13 cellular contexts compared by ENCODE assay signal in the genomic region with DNA sequence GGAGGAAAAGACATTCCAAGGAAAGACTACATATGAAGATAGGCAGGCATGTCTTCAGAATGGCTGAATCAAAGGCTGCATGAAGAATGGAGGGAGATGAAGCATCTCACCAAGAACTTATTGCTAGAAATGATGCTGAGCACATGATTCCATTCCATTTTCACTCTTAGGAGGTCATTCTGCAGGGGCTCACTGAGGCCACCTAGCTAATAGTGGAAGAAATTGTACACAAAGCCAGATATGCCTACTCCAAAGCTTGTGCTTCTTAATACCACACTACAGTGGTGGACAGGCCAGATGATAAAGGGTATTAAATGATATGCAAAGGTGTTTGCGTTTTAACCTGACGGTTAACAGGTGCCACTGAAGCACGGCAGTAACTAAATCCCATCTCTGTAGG. TPM values are rescaled to one million over a fixed set of nuclear protein-coding genes. Genes with fewer than 3 reads are reported as not detected.
DNase-seq lines count a peak whose midpoint lies in the region; ATAC-seq and TF ChIP-seq lines count a peak whose summit lies in the region.
"Had no signal": no experiment of that assay in that cellular context is flagged by ENCODE, and none has a peak within 500 bp of the region (broad histone marks: within the 10 kb centered on the region; RNA-seq: fewer than 3 reads in every experiment).

No MANE protein-coding gene starts in this region.

- no peaks in the 10 kb centered on the region for H3K27me3 ChIP-seq in lower lobe of right lung (ENCODE audit: low read depth)

- no peak overlapping the region for H3K27ac ChIP-seq in lower lobe of right lung

- DNase-seq in GM10248 (ENCODE audit: extremely low spot score) (no peak), Kasumi-1 (lab: John Stamatoyannopoulos, UW) (peak; percentile 28 to 59), cardiac fibroblast (ENCODE audit: low read depth in 2 of 2) (peak in 1 of 2 donors; percentile 25), lower lobe of right lung (no peak), NCI-H526 (lab: John Stamatoyannopoulos, UW) (no peak), ureter (ENCODE audit: low spot score) (no peak)
- DNase-seq in activated CD4-positive, alpha-beta T cell treated with anti-CD3 and anti-CD28 coated beads, Interleukin-2, amount 10 ng/mL, durations not matched to agents 7 days and 5 days, result no peak
- DNase-seq: activated T-cell treated with anti-CD3 and anti-CD28 coated beads, Interleukin-2, amount 50 U/mL, for 72 hours; effector CD8-positive, alpha-beta T cell; NCI-H1436; retina had no signal

- H3K9me3 ChIP-seq in lower lobe of right lung, result no peaks in the 10 kb centered on the region

- H3K4me3 Mint-ChIP-seq in activated CD4-positive, alpha-beta T cell treated with anti-CD3 and anti-CD28 coated beads, Interleukin-2, amount 10 ng/mL, durations not matched to agents 7 days and 5 days, result no peak overlapping the region
- H3K4me3 Mint-ChIP-seq: activated T-cell treated with anti-CD3 and anti-CD28 coated beads, Interleukin-2, amount 50 U/mL, for 72 hours; T-helper 1 cell treated with Interleukin-12 subunit alpha and Interleukin-12 subunit beta and Interleukin-4 antibody, amounts not matched to agents 30 μg/mL and 1 μg/mL, for 36 hours had no signal

- no peaks in the 10 kb centered on the region for H3K9me3 Mint-ChIP-seq in activated CD4-positive, alpha-beta T cell treated with anti-CD3 and anti-CD28 coated beads, Interleukin-2, amount 10 ng/mL, durations not matched to agents 7 days and 5 days
- H3K9me3 Mint-ChIP-seq: activated T-cell treated with anti-CD3 and anti-CD28 coated beads, Interleukin-2, amount 50 U/mL, for 72 hours; T-helper 1 cell treated with Interleukin-12 subunit alpha and Interleukin-12 subunit beta and Interleukin-4 antibody, amounts not matched to agents 30 μg/mL and 1 μg/mL, for 36 hours had no signal

- TF ChIP-seq CTCF in GM10248 (IDR thresholded peaks at IDR 0.05; ENCODE audit: control extremely low read depth, extremely low read depth, low read depth, missing control alignments) (peak; percentile 38), cardiac fibroblast (IDR thresholded peaks at IDR 0.05; ENCODE audit: low read depth, low read length) (peak; percentile 47), lower lobe of right lung (IDR thresholded peaks at IDR 0.05) (peak; percentile 32)

- no peaks in the 10 kb centered on the region for H3K4me1 Mint-ChIP-seq in activated CD4-positive, alpha-beta T cell treated with anti-CD3 and anti-CD28 coated beads, Interleukin-2, amount 10 ng/mL, durations not matched to agents 7 days and 5 days

- no peaks in the 10 kb centered on the region for H3K27me3 Mint-ChIP-seq in activated CD4-positive, alpha-beta T cell treated with anti-CD3 and anti-CD28 coated beads, Interleukin-2, amount 10 ng/mL, durations not matched to agents 7 days and 5 days

- ATAC-seq in lower lobe of right lung (no peak), HG02840 (IDR thresholded peaks at IDR 0.05; ENCODE audit: low FRiP score, unreplicated experiment) (no peak)
- ATAC-seq: activated T-cell treated with anti-CD3 and anti-CD28 coated beads, Interleukin-2, amount 50 U/mL, for 72 hours had no signal

- intact Hi-C loops in lower lobe of right lung (cut with DNase I), result no loop called here

- peaks cover 73% of the 10 kb centered on the region for H3K36me3 ChIP-seq in lower lobe of right lung

- H3K27ac Mint-ChIP-seq in activated CD4-positive, alpha-beta T cell treated with anti-CD3 and anti-CD28 coated beads, Interleukin-2, amount 10 ng/mL, durations not matched to agents 7 days and 5 days, result no peak overlapping the region

- peaks cover 20% of the 10 kb centered on the region for H3K36me3 Mint-ChIP-seq in activated CD4-positive, alpha-beta T cell treated with anti-CD3 and anti-CD28 coated beads, Interleukin-2, amount 10 ng/mL, durations not matched to agents 7 days and 5 days (ENCODE audit: low read depth)

- POLR2A ChIA-PET in GM10248 (lab: Yijun Ruan, JAX), result no interaction called here
- POLR2A ChIA-PET in activated CD4-positive, alpha-beta T cell treated with anti-CD3 and anti-CD28 coated beads, Interleukin-2, amount 10 ng/mL, durations not matched to agents 7 days and 5 days (lab: Charles Lee), result no interaction called here

- no peak overlapping the region for H3K4me3 ChIP-seq in cardiac fibroblast (replicated peaks in 1 of 2; ENCODE audit: low read depth in 2 of 2, low read length in 2 of 2)
- no peak overlapping the region for H3K4me3 ChIP-seq in lower lobe of right lung

- CTCF ChIA-PET in GM10248 (lab: Yijun Ruan, JAX), result interaction anchor here (0.8 to 2.7 kb wide), 12 partner anchors 9 to 206 kb away, joined by 3 to 16 read pairs (median 6); a partner anchor contains a TSS
- CTCF ChIA-PET in activated CD4-positive, alpha-beta T cell treated with anti-CD3 and anti-CD28 coated beads, Interleukin-2, amount 10 ng/mL, durations not matched to agents 7 days and 5 days (lab: Charles Lee), result interaction anchor here (1.0 to 1.4 kb wide), 3 partner anchors 11 to 46 kb away, joined by 3 read pairs; no protein-coding TSS in a partner anchor

- peaks cover 9% of the 10 kb centered on the region for H3K4me1 ChIP-seq in lower lobe of right lung

RNA-seq across cellular contexts. Expression of a gene that starts 14.7 kb away (rescaled TPM):
- total RNA-seq in lower lobe of right lung (38.5 TPM), ureter (38.1 TPM)
- 10 to 100 TPM; 33.7 to 35.9 TPM for total RNA-seq in activated CD4-positive, alpha-beta T cell treated with anti-CD3 and anti-CD28 coated beads, Interleukin-2, amount 10 ng/mL, durations not matched to agents 7 days and 5 days

RNA-seq across cellular contexts. Expression of a gene that starts 14.9 kb away (rescaled TPM):
- total RNA-seq in lower lobe of right lung (7.7 TPM), ureter (1.4 TPM)
- total RNA-seq in activated CD4-positive, alpha-beta T cell treated with anti-CD3 and anti-CD28 coated beads, Interleukin-2, amount 10 ng/mL, durations not matched to agents 7 days and 5 days, result not detected
- total RNA-seq: activated T-cell treated with anti-CD3 and anti-CD28 coated beads, Interleukin-2, amount 50 U/mL, for 72 hours had no signal

RNA-seq across cellular contexts. Expression of a gene that starts 51.7 kb away (rescaled TPM):
- 11.7 TPM for total RNA-seq in lower lobe of right lung
- 1 to 10 TPM; 2.6 to 3.1 TPM for total RNA-seq in activated CD4-positive, alpha-beta T cell treated with anti-CD3 and anti-CD28 coated beads, Interleukin-2, amount 10 ng/mL, durations not matched to agents 7 days and 5 days
- total RNA-seq in ureter, result 10.9 TPM

Comparison
In these comparisons a context has a peak if more than half of its experiments do, and no peak if none do; other contexts are left out.
1. DNase-seq: peak in Kasumi-1 (2 of 2); none in GM10248 (single experiment), lower lobe of right lung (single experiment), activated CD4-positive, alpha-beta T cell treated with anti-CD3 and anti-CD28 coated beads, Interleukin-2, amount 10 ng/mL, durations not matched to agents 7 days and 5 days (single experiment), NCI-H526 (0 of 2) and ureter (single experiment).
2. Peak in every context shown above with its lines, with median percentiles within 50 percentile points of each other: CTCF ChIP-seq.